1 cellular context compared by ENCODE assay signal in genomic region chr4:83284161-83285021, GRCh38.
A peak's percentile ranks its signal among the peaks of the same experiment; 100 is the strongest.
TF ChIP-seq lines count a peak whose summit lies in the region.

Gene COQ2, minus strand, starts transcription at chr4:83284798. Its CDS starts 34 bp downstream, at chr4:83284764.

TF ChIP-seq in K562, 482 proteins besides CTCF, POLR2A, EP300 and RAD21 (continued from another document and continues in another):
- TF ChIP-seq ZNF76 (CRISPR knock-in tag; IDR thresholded peaks at IDR 0.05; ENCODE audit: borderline replicate concordance) (no peak), HIVEP1 (CRISPR knock-in tag; IDR thresholded peaks at IDR 0.05) (no peak), ZNF75A (CRISPR knock-in tag; IDR thresholded peaks at IDR 0.05) (no peak), MBD1 (CRISPR knock-in tag; IDR thresholded peaks at IDR 0.05) (no peak), PTBP1 (IDR thresholded peaks at IDR 0.05; ENCODE audit: low read depth, low read length) (no peak), BCL6 (CRISPR knock-in tag; IDR thresholded peaks at IDR 0.05) (no peak), TRIM24 (IDR thresholded peaks at IDR 0.05) (no peak), NR2C2 (CRISPR knock-in tag; IDR thresholded peaks at IDR 0.05) (peak; percentile 86), NR2C2 (tag; IDR thresholded peaks at IDR 0.05) (no peak), BRD9 (IDR thresholded peaks at IDR 0.05; ENCODE audit: low read depth, partially characterized antibody) (no peak), RREB1 (CRISPR knock-in tag; IDR thresholded peaks at IDR 0.05) (0 out of 2 replicates have a peak, but pooled peaks have one; percentile 53), ZNF778 (CRISPR knock-in tag; IDR thresholded peaks at IDR 0.05) (no peak), KDM5B (IDR thresholded peaks at IDR 0.05; ENCODE audit: insufficient replicate concordance, low read depth, low read length) (peak; percentile 80), PTRF (tag; IDR thresholded peaks at IDR 0.05) (no peak), ZNF699 (CRISPR knock-in tag; IDR thresholded peaks at IDR 0.05; ENCODE audit: insufficient replicate concordance) (no peak), NFXL1 (CRISPR knock-in tag; IDR thresholded peaks at IDR 0.05) (no peak), SMAD3 (CRISPR knock-in tag; conservative IDR thresholded peaks at IDR 0.05) (no peak), ZNF232 (CRISPR knock-in tag; IDR thresholded peaks at IDR 0.05) (no peak), HES1 (IDR thresholded peaks at IDR 0.05; ENCODE audit: low read depth) (no peak), THRAP3 (IDR thresholded peaks at IDR 0.05; ENCODE audit: borderline replicate concordance) (no peak), ZNF518B (CRISPR knock-in tag; IDR thresholded peaks at IDR 0.05) (no peak), PCBP1 (IDR thresholded peaks at IDR 0.05; ENCODE audit: low read depth, low read length, poor library complexity, severe bottlenecking) (no peak), ZNF668 (CRISPR knock-in tag; IDR thresholded peaks at IDR 0.05) (no peak), HMBOX1 (IDR thresholded peaks at IDR 0.05) (no peak), LCOR (CRISPR knock-in tag; IDR thresholded peaks at IDR 0.05) (peak; percentile 60), SRSF9 (IDR thresholded peaks at IDR 0.05; ENCODE audit: borderline replicate concordance, low read depth, low read length) (no peak), OTX1 (CRISPR knock-in tag; IDR thresholded peaks at IDR 0.05) (no peak), ZNF197 (CRISPR knock-in tag; IDR thresholded peaks at IDR 0.05; ENCODE audit: low read depth) (no peak), HMGXB4 (CRISPR knock-in tag; IDR thresholded peaks at IDR 0.05) (peak; percentile 89), SAFB2 (IDR thresholded peaks at IDR 0.05; ENCODE audit: borderline replicate concordance, low read depth, low read length, severe bottlenecking) (no peak), EWSR1 (IDR thresholded peaks at IDR 0.05; ENCODE audit: borderline replicate concordance, low read depth, partially characterized antibody) (no peak), ZSCAN32 (CRISPR knock-in tag; IDR thresholded peaks at IDR 0.05) (no peak), ZNF398 (CRISPR knock-in tag; IDR thresholded peaks at IDR 0.05) (no peak), ZNF239 (CRISPR knock-in tag; IDR thresholded peaks at IDR 0.05) (no peak), TGIF2 (CRISPR knock-in tag; IDR thresholded peaks at IDR 0.05) (no peak), MAX (CRISPR knock-in tag; IDR thresholded peaks at IDR 0.05) (peak; percentile 90), ZNF431 (CRISPR knock-in tag; IDR thresholded peaks at IDR 0.05) (no peak), HDAC2 (IDR thresholded peaks at IDR 0.05) (no peak), BCOR (IDR thresholded peaks at IDR 0.05) (no peak), ZNF217 (CRISPR knock-in tag; IDR thresholded peaks at IDR 0.05) (no peak), ARID3A (IDR thresholded peaks at IDR 0.05; ENCODE audit: borderline replicate concordance, low read depth, low read length) (no peak), ZNF79 (CRISPR knock-in tag; IDR thresholded peaks at IDR 0.05; ENCODE audit: low read depth) (no peak), SMAD1 (IDR thresholded peaks at IDR 0.05; ENCODE audit: low read depth, low read length, partially characterized antibody) (peak; percentile 34), MYBL2 (IDR thresholded peaks at IDR 0.05; ENCODE audit: low read depth) (no peak), MYBL2 (CRISPR knock-in tag; IDR thresholded peaks at IDR 0.05; ENCODE audit: borderline replicate concordance) (no peak), ID3 (CRISPR knock-in tag; IDR thresholded peaks at IDR 0.05) (no peak), ID3 (tag; IDR thresholded peaks at IDR 0.05) (peak; percentile 37; the same call in 1 of the 2 replicates), ZKSCAN3 (CRISPR knock-in tag; IDR thresholded peaks at IDR 0.05) (no peak), CXXC5 (CRISPR knock-in tag; IDR thresholded peaks at IDR 0.05) (peak; percentile 90), ZNF507 (tag; conservative IDR thresholded peaks at IDR 0.05) (no peak), XRCC5 (IDR thresholded peaks at IDR 0.05; ENCODE audit: low read depth, low read length) (no peak; the same call in 1 of the 2 replicates)
